1 cellular context compared by ENCODE assay signal in genomic region chr18:79961527-79962291, GRCh38.
TF ChIP-seq lines count a peak whose summit lies in the region.

No MANE protein-coding gene starts in this region.

TF ChIP-seq in K562, 482 proteins besides CTCF, POLR2A, EP300 and RAD21:
- peak in 1 of 2 experiments; percentile 12 for TF ChIP-seq E2F6 (IDR thresholded peaks at IDR 0.05; ENCODE audit: borderline replicate concordance in 1 of 2, extremely low read depth in 1 of 2, insufficient read depth in 1 of 2, insufficient read length in 1 of 2, low read depth in 1 of 2, low read length in 1 of 2, poor library complexity in 1 of 2, severe bottlenecking in 1 of 2)
- TF ChIP-seq TGIF2 (CRISPR knock-in tag; IDR thresholded peaks at IDR 0.05), result no peak
- TF ChIP-seq SRSF9 (IDR thresholded peaks at IDR 0.05; ENCODE audit: borderline replicate concordance, low read depth, low read length), result no peak
- TF ChIP-seq MEIS2 (IDR thresholded peaks at IDR 0.05; ENCODE audit: partially characterized antibody), result peak; percentile 77
- TF ChIP-seq TBP (optimal IDR thresholded peaks at IDR 0.05; ENCODE audit: low read depth, low read length), result no peak
- TF ChIP-seq ZNF232 (CRISPR knock-in tag; IDR thresholded peaks at IDR 0.05), result no peak
- TF ChIP-seq TFAP4 (CRISPR knock-in tag; IDR thresholded peaks at IDR 0.05; ENCODE audit: borderline replicate concordance), result 0 out of 2 replicates have a peak, but pooled peaks have one; percentile 14
- TF ChIP-seq SETDB1 (IDR thresholded peaks at IDR 0.05; ENCODE audit: low read length), result no peak
- no peak for TF ChIP-seq CC2D1A (IDR thresholded peaks at IDR 0.05)
- TF ChIP-seq PKNOX1 (IDR thresholded peaks at IDR 0.05), result peak; percentile 47
- no peak for TF ChIP-seq POLR2AphosphoS2 (IDR thresholded peaks at IDR 0.05; ENCODE audit: low read length)
- TF ChIP-seq ATF6 (CRISPR knock-in tag; IDR thresholded peaks at IDR 0.05), result no peak
- TF ChIP-seq JUND (IDR thresholded peaks at IDR 0.05; ENCODE audit: borderline replicate concordance, low read depth, low read length), result no peak
- TF ChIP-seq JUND (tag; IDR thresholded peaks at IDR 0.05; ENCODE audit: borderline replicate concordance, low read depth, low read length), result no peak
- no peak for TF ChIP-seq RBM34 (IDR thresholded peaks at IDR 0.05; ENCODE audit: borderline replicate concordance, insufficient read depth, low read length)
- TF ChIP-seq ZBTB49 (CRISPR knock-in tag; IDR thresholded peaks at IDR 0.05; ENCODE audit: borderline replicate concordance), result no peak
- peak; percentile 62 for TF ChIP-seq ZNF263 (CRISPR knock-in tag; IDR thresholded peaks at IDR 0.05; ENCODE audit: borderline replicate concordance)
- no peak for TF ChIP-seq FOS (IDR thresholded peaks at IDR 0.05; ENCODE audit: extremely low read depth, insufficient read length)
- TF ChIP-seq ZBTB7A (IDR thresholded peaks at IDR 0.05; ENCODE audit: borderline replicate concordance, control insufficient read depth, low read depth, low read length), result peak; percentile 29; the same call in 1 of the 2 replicates
- no peak for TF ChIP-seq PHB2 (IDR thresholded peaks at IDR 0.05; ENCODE audit: low read depth)
- no peak for TF ChIP-seq CBFA2T2 (conservative IDR thresholded peaks at IDR 0.05)
- TF ChIP-seq GTF2E2 (tag; IDR thresholded peaks at IDR 0.05), result no peak
- no peak for TF ChIP-seq ZNF407 (IDR thresholded peaks at IDR 0.05; ENCODE audit: low read depth)
- no peak for TF ChIP-seq SRSF7 (optimal IDR thresholded peaks at IDR 0.05; ENCODE audit: low read depth, low read length)
- no peak for TF ChIP-seq ZNF3 (CRISPR knock-in tag; IDR thresholded peaks at IDR 0.05)
- TF ChIP-seq L3MBTL2 (IDR thresholded peaks at IDR 0.05), result peak; percentile 19; the same call in 1 of the 2 replicates
- TF ChIP-seq NRF1 (conservative IDR thresholded peaks at IDR 0.05 in 1 of 2, IDR thresholded peaks at IDR 0.05 in 1 of 2), result peak; percentile 14 to 29; a peak in 1 of 4 replicates
